28 cellular contexts compared by ENCODE assay signal in genomic region chr15:22869856-22870255, GRCh38.
"Had no signal": no experiment of that assay in that cellular context is flagged by ENCODE, and none has a peak within 500 bp of the region (broad histone marks: within the 10 kb centered on the region; RNA-seq: fewer than 3 reads in every experiment).

No MANE protein-coding gene starts in this region.

- H3K9me3 ChIP-seq: gastroesophageal sphincter, heart left ventricle, left lung, suprapubic skin, transverse colon, upper lobe of right lung, uterus had no signal

- ATAC-seq: esophagus mucosa; foreskin keratinocyte; gastroesophageal sphincter; heart left ventricle; left cardiac atrium; left lung; naive thymus-derived CD4-positive, alpha-beta T cell; sciatic nerve; stimulated activated naive CD8-positive, alpha-beta T cell treated with anti-CD3 and anti-CD28 coated beads, Interleukin-15, amount 100 ng/mL, for 72 hours; upper lobe of right lung had no signal

- H3K79me2 ChIP-seq: hepatocyte, parathyroid adenoma had no signal

- H3K36me3 ChIP-seq: uterus had no signal

- H2AFZ ChIP-seq: hepatocyte, neural progenitor cell, parathyroid adenoma had no signal

- H3K27ac ChIP-seq: epithelial cell of prostate, foreskin keratinocyte, left lung, neural progenitor cell, parathyroid adenoma, suprapubic skin, upper lobe of right lung, uterus had no signal

- H3K27me3 ChIP-seq: foreskin keratinocyte, gastroesophageal sphincter, heart left ventricle, hepatocyte, left lung, neural progenitor cell, suprapubic skin, transverse colon, upper lobe of right lung, uterus had no signal

- H3K4me3 ChIP-seq: gastroesophageal sphincter, heart left ventricle, hepatocyte, left lung, neural progenitor cell, smooth muscle cell, suprapubic skin, transverse colon, upper lobe of right lung, uterus had no signal

- FAIRE-seq: kidney had no signal

- H3K4me1 ChIP-seq: foreskin keratinocyte, left lung, neural progenitor cell, parathyroid adenoma, suprapubic skin, transverse colon, upper lobe of right lung, uterus had no signal

- H3K9ac ChIP-seq: neural progenitor cell, parathyroid adenoma had no signal

- H3K4me2 ChIP-seq: hepatocyte, neural progenitor cell, smooth muscle cell had no signal

- DNase-seq: effector CD8-positive, alpha-beta T cell; endodermal cell; foreskin keratinocyte; heart left ventricle; kidney; left cardiac atrium; left lung; mesendoderm; midbrain; naive thymus-derived CD4-positive, alpha-beta T cell; stimulated activated CD4-positive, alpha-beta T cell treated with anti-CD3 and anti-CD28 coated beads, Interleukin-12 subunit alpha, Interleukin-12 subunit beta, amount 100 ng/mL, for 4 hours; stimulated activated CD4-positive, alpha-beta T cell treated with anti-CD3 and anti-CD28 coated beads, Interleukin-1b, Interleukin-23, amount 100 ng/mL, for 48 hours; stimulated activated CD4-positive, alpha-beta T cell treated with anti-CD3 and anti-CD28 coated beads, Interleukin-4, amount 100 ng/mL, for 1 hour; stimulated activated CD8-positive, alpha-beta memory T cell treated with anti-CD3 and anti-CD28 coated beads, Interleukin-4, amount 100 ng/mL, for 48 hours; stimulated activated naive CD4-positive, alpha-beta T cell; stimulated activated naive CD8-positive, alpha-beta T cell treated with anti-CD3 and anti-CD28 coated beads, Interleukin-15, amount 100 ng/mL, for 72 hours; transverse colon; upper lobe of right lung; uterus had no signal
